ENCODE assay signal across 8 cellular contexts in genomic region chr17:14308636-14308964, GRCh38. TPM values are rescaled to one million over a fixed set of nuclear protein-coding genes. Genes with fewer than 3 reads are reported as not detected.
DNase-seq lines count a peak whose midpoint lies in the region; ATAC-seq and TF ChIP-seq lines count a peak whose summit lies in the region.

No MANE protein-coding gene starts in this region.

- no peaks in the 10 kb centered on the region for H3K27me3 Mint-ChIP-seq in activated T-cell treated with anti-CD3 and anti-CD28 coated beads, Interleukin-2, amount 50 U/mL, for 24 hours
- peaks cover 27% of the 10 kb centered on the region for H3K27me3 Mint-ChIP-seq in brain

- peak overlapping the region; percentile 88 for H3K27ac Mint-ChIP-seq in activated T-cell treated with anti-CD3 and anti-CD28 coated beads, Interleukin-2, amount 50 U/mL, for 24 hours
- peak overlapping the region in 3 of 5 experiments; percentile 73 to 92 (median 75) for H3K27ac Mint-ChIP-seq in brain

- no peak for DNase-seq in activated T-cell treated with anti-CD3 and anti-CD28 coated beads, Interleukin-2, amount 50 U/mL, for 24 hours
- DNase-seq in activated T-cell treated with anti-CD3 and anti-CD28 coated beads for 4 hours (no peak), lower lobe of right lung (no peak)

- peaks cover 42% of the 10 kb centered on the region for H3K36me3 Mint-ChIP-seq in activated T-cell treated with anti-CD3 and anti-CD28 coated beads, Interleukin-2, amount 50 U/mL, for 24 hours (ENCODE audit: low read depth)
- peaks cover 10% of the 10 kb centered on the region for H3K36me3 Mint-ChIP-seq in brain

- H3K9ac ChIP-seq in subcutaneous abdominal adipose tissue (ENCODE audit: low read length in 5 of 5), result no peak overlapping the region

- intact Hi-C loops in lower lobe of right lung (cut with DNase I), result loop anchor here (10.0 kb wide), 1 partner anchor 714 kb away; no protein-coding TSS in a partner anchor

- H3K9me3 ChIP-seq in lower lobe of right lung (no peaks in the 10 kb centered on the region), subcutaneous abdominal adipose tissue (ENCODE audit: control insufficient read depth in 5 of 5, low read length in 5 of 5) (no peaks in the 10 kb centered on the region)

- H3K4me1 Mint-ChIP-seq in activated T-cell treated with anti-CD3 and anti-CD28 coated beads, Interleukin-2, amount 50 U/mL, for 24 hours (ENCODE audit: low read depth), result peaks cover 79% of the 10 kb centered on the region
- H3K4me1 Mint-ChIP-seq in brain, result peaks cover 59% of the 10 kb centered on the region

- H3K4me1 ChIP-seq in lower lobe of right lung, result peaks cover 26% of the 10 kb centered on the region
- peaks cover 0 to 42% (median 23%) of the 10 kb centered on the region in 5 donors for H3K4me1 ChIP-seq in subcutaneous abdominal adipose tissue (ENCODE audit: control insufficient read depth in 5 of 5, insufficient read depth in 5 of 5, low read length in 5 of 5)

- H3K27ac ChIP-seq in lower lobe of right lung (no peak overlapping the region), subcutaneous abdominal adipose tissue (ENCODE audit: low read depth, low read length) (no peak overlapping the region)

- peak overlapping the region; percentile 76 for H3K4me3 Mint-ChIP-seq in activated T-cell treated with anti-CD3 and anti-CD28 coated beads, Interleukin-2, amount 50 U/mL, for 24 hours
- peak overlapping the region; percentile 83 to 92 (median 90) for H3K4me3 Mint-ChIP-seq in brain

- H3K27me3 ChIP-seq in lower lobe of right lung (ENCODE audit: low read depth) (peaks cover 52% of the 10 kb centered on the region), subcutaneous abdominal adipose tissue (ENCODE audit: control insufficient read depth in 5 of 5, insufficient read depth in 4 of 5, low read length in 5 of 5) (peaks cover 6 to 37% (median 12%) of the 10 kb centered on the region in 5 donors)

- no peak for TF ChIP-seq CTCF in brain (conservative IDR thresholded peaks at IDR 0.05)
- TF ChIP-seq CTCF in lower lobe of right lung (IDR thresholded peaks at IDR 0.05), result no peak

- H3K9me3 Mint-ChIP-seq in activated T-cell treated with anti-CD3 and anti-CD28 coated beads, Interleukin-2, amount 50 U/mL, for 24 hours, result no peaks in the 10 kb centered on the region
- H3K9me3 Mint-ChIP-seq in brain, result peaks cover 0 to 2% (median 0%) of the 10 kb centered on the region in 5 experiments

- no peak for ATAC-seq in lower lobe of right lung
- ATAC-seq in GM18502 (IDR thresholded peaks at IDR 0.05; ENCODE audit: poor library complexity, unreplicated experiment), result no peak
- ATAC-seq in HG02798 (IDR thresholded peaks at IDR 0.05; ENCODE audit: poor library complexity, unreplicated experiment), result no peak
- ATAC-seq in HG03520 (IDR thresholded peaks at IDR 0.05; ENCODE audit: unreplicated experiment), result no peak

- H3K36me3 ChIP-seq in lower lobe of right lung (no peaks in the 10 kb centered on the region), subcutaneous abdominal adipose tissue (ENCODE audit: control insufficient read depth in 5 of 5, insufficient read depth in 5 of 5, low read length in 5 of 5) (no peaks in the 10 kb centered on the region)

- peak overlapping the region; percentile 56 for H3K4me3 ChIP-seq in lower lobe of right lung
- peak overlapping the region in 4 of 5 donors; percentile 57 to 78 (median 75) for H3K4me3 ChIP-seq in subcutaneous abdominal adipose tissue (ENCODE audit: low read depth in 1 of 5, low read length in 5 of 5)

RNA-seq across cellular contexts. Expression of gene HS3ST3B1, which starts 7.7 kb away (rescaled TPM):
- polyA plus RNA-seq in brain (ENCODE audit: insufficient read depth, low read depth, low replicate concordance), result 0.14 TPM
- total RNA-seq in lower lobe of right lung, result 3.4 TPM
